Comparison of ENCODE assay signal across 31 cellular contexts in the genomic region with DNA sequence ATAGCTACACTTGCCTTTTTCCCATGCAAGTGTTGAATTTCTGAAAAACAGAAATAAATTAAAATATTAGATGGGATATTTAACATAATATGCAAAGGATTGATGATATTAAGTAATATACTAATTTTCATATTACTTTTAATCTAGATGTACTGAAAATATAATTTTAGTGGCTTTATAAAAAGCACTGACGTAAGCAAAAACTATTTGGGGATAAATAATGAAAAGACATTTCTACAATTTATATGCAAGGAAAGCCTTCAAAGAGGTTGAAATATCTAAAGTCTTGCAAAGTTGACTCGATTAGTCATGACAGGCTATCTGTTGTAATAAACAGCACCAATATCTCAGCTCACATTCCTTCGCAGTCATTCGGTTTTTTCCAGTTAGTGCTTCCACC.
"Had no signal": no experiment of that assay in that cellular context is flagged by ENCODE, and none has a peak within 500 bp of the region (broad histone marks: within the 10 kb centered on the region; RNA-seq: fewer than 3 reads in every experiment).

No MANE protein-coding gene starts in this region.

- DNase-seq: natural killer cell; occipital lobe; ovary; posterior cingulate gyrus; psoas muscle; right cardiac atrium; spleen; stimulated activated CD4-positive, alpha-beta T cell treated with anti-CD3 and anti-CD28 coated beads, Interleukin-12 subunit alpha, Interleukin-12 subunit beta, amount 100 ng/mL, for 4 hours; stimulated activated CD4-positive, alpha-beta T cell treated with anti-CD3 and anti-CD28 coated beads, Interleukin-1b, Interleukin-23, amount 100 ng/mL, for 48 hours; stimulated activated CD4-positive, alpha-beta T cell treated with anti-CD3 and anti-CD28 coated beads, Interleukin-4, amount 100 ng/mL, for 1 hour; stimulated activated CD4-positive, alpha-beta T cell treated with anti-CD3 and anti-CD28 coated beads, Interleukin-4, amount 100 ng/mL, for 4 hours; stimulated activated CD8-positive, alpha-beta memory T cell treated with anti-CD3 and anti-CD28 coated beads, Interleukin-4, amount 100 ng/mL, for 48 hours; stimulated activated naive CD4-positive, alpha-beta T cell; stimulated activated naive CD8-positive, alpha-beta T cell treated with anti-CD3 and anti-CD28 coated beads, Interleukin-15, amount 100 ng/mL, for 72 hours; stimulated activated naive CD8-positive, alpha-beta T cell treated with anti-CD3 and anti-CD28 coated beads, Interleukin-15, Interleukin-2, amounts not matched to agents 100 U/mL and 50 U/mL, for 24 hours; substantia nigra; testis; tibial artery; transverse colon; upper lobe of right lung; uterus had no signal

- ATAC-seq: natural killer cell; psoas muscle; right cardiac atrium; sciatic nerve; stimulated activated memory B cell treated with anti-CD40 and anti-IgM and Interleukin-4, amounts not matched to agents 10 μg/mL and 1 μg/mL and 100 μg/mL, for 72 hours; stimulated activated naive CD8-positive, alpha-beta T cell treated with anti-CD3 and anti-CD28 coated beads, Interleukin-15, amount 100 ng/mL, for 72 hours; stimulated activated naive CD8-positive, alpha-beta T cell treated with anti-CD3 and anti-CD28 coated beads, Interleukin-15, Interleukin-2, amounts not matched to agents 100 U/mL and 50 U/mL, for 24 hours had no signal

- H3K9me3 ChIP-seq: ovary, testis, tibial artery, transverse colon, upper lobe of right lung, uterus had no signal

- H3K4me3 ChIP-seq: neural progenitor cell, ovary, psoas muscle, skin epidermis, smooth muscle cell, spleen, suprapubic skin, testis, tibial artery, transverse colon, upper lobe of right lung, uterus had no signal

- H3K9me3 Mint-ChIP-seq: type B pancreatic cell had no signal

- H3K27me3 Mint-ChIP-seq: progenitor cell of endocrine pancreas; stimulated activated memory B cell treated with anti-CD40 and anti-IgM and Interleukin-4, amounts not matched to agents 10 μg/mL and 1 μg/mL and 100 μg/mL, for 72 hours; stimulated activated naive CD8-positive, alpha-beta T cell treated with anti-CD3 and anti-CD28 coated beads, Interleukin-15, amount 100 ng/mL, for 72 hours had no signal

- H3K27ac Mint-ChIP-seq: natural killer cell; nephron; neural progenitor cell; progenitor cell of endocrine pancreas; stimulated activated memory B cell treated with anti-CD40 and anti-IgM and Interleukin-4, amounts not matched to agents 10 μg/mL and 1 μg/mL and 100 μg/mL, for 72 hours; stimulated activated naive CD8-positive, alpha-beta T cell treated with anti-CD3 and anti-CD28 coated beads, Interleukin-15, amount 100 ng/mL, for 72 hours; type B pancreatic cell had no signal

- H3K4me3 Mint-ChIP-seq: natural killer cell; nephron; neural progenitor cell; stimulated activated memory B cell treated with anti-CD40 and anti-IgM and Interleukin-4, amounts not matched to agents 10 μg/mL and 1 μg/mL and 100 μg/mL, for 72 hours; stimulated activated naive CD8-positive, alpha-beta T cell treated with anti-CD3 and anti-CD28 coated beads, Interleukin-15, amount 100 ng/mL, for 72 hours; type B pancreatic cell had no signal

- H3K36me3 Mint-ChIP-seq: natural killer cell; neural progenitor cell; stimulated activated memory B cell treated with anti-CD40 and anti-IgM and Interleukin-4, amounts not matched to agents 10 μg/mL and 1 μg/mL and 100 μg/mL, for 72 hours; type B pancreatic cell had no signal

- H3K4me2 ChIP-seq: neural progenitor cell, smooth muscle cell had no signal

- H3K27ac ChIP-seq: neural progenitor cell, ovary, parathyroid adenoma, psoas muscle, skin epidermis, spleen, suprapubic skin, testis, tibial artery, transverse colon, upper lobe of right lung, uterus had no signal

- H3K4me1 Mint-ChIP-seq: natural killer cell; nephron; stimulated activated memory B cell treated with anti-CD40 and anti-IgM and Interleukin-4, amounts not matched to agents 10 μg/mL and 1 μg/mL and 100 μg/mL, for 72 hours; stimulated activated naive CD8-positive, alpha-beta T cell treated with anti-CD3 and anti-CD28 coated beads, Interleukin-15, amount 100 ng/mL, for 72 hours had no signal

- H3K4me1 ChIP-seq: parathyroid adenoma, psoas muscle, spleen, suprapubic skin, testis, tibial artery, transverse colon, upper lobe of right lung, uterus had no signal
